Comparison of ENCODE assay signal across 8 cellular contexts in genomic region chr1:51237714-51238403, GRCh38. TPM values are rescaled to one million over a fixed set of nuclear protein-coding genes. Genes with fewer than 3 reads are reported as not detected.
A peak's percentile ranks its signal among the peaks of the same experiment; 100 is the strongest.
DNase-seq lines count a peak whose midpoint lies in the region; ATAC-seq and TF ChIP-seq lines count a peak whose summit lies in the region.

No MANE protein-coding gene starts in this region.

- peak overlapping the region; percentile 98 to 99 for H3K4me3 ChIP-seq in right atrium auricular region
- H3K4me3 ChIP-seq in astrocyte of the cerebellum (ENCODE audit: low read depth, low read length) = peak overlapping the region; percentile 98
- H3K4me3 ChIP-seq in left lung = peak overlapping the region; percentile 90
- H3K4me3 ChIP-seq in aorta (ENCODE audit: low read length in 2 of 2) = peak overlapping the region; percentile 51 to 73

- peak overlapping the region; percentile 98 for H3K27ac ChIP-seq in right atrium auricular region
- H3K27ac ChIP-seq in left lung = peak overlapping the region; percentile 89 to 93
- peak overlapping the region in 1 of 2 donors; percentile 71 for H3K27ac ChIP-seq in aorta (ENCODE audit: low read depth in 1 of 2, low read length in 2 of 2)

- TF ChIP-seq CTCF in right atrium auricular region (IDR thresholded peaks at IDR 0.05) = no peak
- TF ChIP-seq CTCF in astrocyte of the cerebellum (IDR thresholded peaks at IDR 0.05; ENCODE audit: low read depth, low read length, missing control alignments) = no peak
- no peak for TF ChIP-seq CTCF in left lung (IDR thresholded peaks at IDR 0.05)

- H3K27me3 ChIP-seq in right atrium auricular region (no peaks in the 10 kb centered on the region), left lung (no peaks in the 10 kb centered on the region), aorta (ENCODE audit: control insufficient read depth in 1 of 2, insufficient read depth in 2 of 2, low read length in 1 of 2) (no peaks in the 10 kb centered on the region)

- H3K36me3 ChIP-seq in right atrium auricular region (no peaks in the 10 kb centered on the region), left lung (no peaks in the 10 kb centered on the region), aorta (ENCODE audit: control insufficient read depth in 1 of 2, insufficient read depth in 2 of 2, low read length in 1 of 2) (no peaks in the 10 kb centered on the region)

- H3K4me1 ChIP-seq in right atrium auricular region (peaks cover 0 to 45% of the 10 kb centered on the region in 2 donors), left lung (peaks cover 8 to 72% of the 10 kb centered on the region in 2 donors), aorta (ENCODE audit: control insufficient read depth in 1 of 2, insufficient read depth in 2 of 2, low read length in 2 of 2) (peaks cover 9 to 11% of the 10 kb centered on the region in 2 donors)

- ATAC-seq in Right ventricle myocardium inferior (no peak), left lung (no peak), aorta (ENCODE audit: low FRiP score) (no peak), GM19395 (IDR thresholded peaks at IDR 0.05; ENCODE audit: unreplicated experiment) (no peak), HG02884 (IDR thresholded peaks at IDR 0.05; ENCODE audit: unreplicated experiment) (no peak)

- H3K9me3 ChIP-seq in right atrium auricular region (no peaks in the 10 kb centered on the region), left lung (no peaks in the 10 kb centered on the region), aorta (ENCODE audit: control insufficient read depth, low read length) (no peaks in the 10 kb centered on the region)

- peak; percentile 9 for DNase-seq in right atrium auricular region (ENCODE audit: low spot score)
- no peak for DNase-seq in Right ventricle myocardium inferior (ENCODE audit: missing footprints)
- DNase-seq in astrocyte of the cerebellum (ENCODE audit: low read depth) = no peak
- no peak for DNase-seq in left lung
- DNase-seq in aorta = no peak
- no peak for DNase-seq in NCI-H446 treated with DMSO at 0.1 percent for 48 hours (lab: John Stamatoyannopoulos, UW)

- in situ Hi-C loops in astrocyte of the cerebellum (cut with HindIII; ENCODE audit: low sequenced_read_pairs) = no loop called here

- 6 to 7% methylated on average over 8 of the region's 8 CpGs for WGBS in aorta, 2 donors

- intact Hi-C loops in Right ventricle myocardium inferior (cut with DNase I) (loop anchor here (5.0 kb wide), 1 partner anchor 34 kb away; no protein-coding TSS in a partner anchor), left lung (cut with DNase I) (no loop called here), aorta (cut with DNase I) (loop anchor here (5.0 to 10.0 kb wide), 3 partner anchors 44 to 59 kb away; no protein-coding TSS in a partner anchor)

RNA-seq across cellular contexts. Expression of gene RNF11, which starts 1.8 kb away (rescaled TPM):
- total RNA-seq in right atrium auricular region (100 to 1,000 TPM in 1 of 2 donors, 10 to 100 TPM in 1; 87.2 to 103 TPM), Right ventricle myocardium inferior (120 TPM), left lung (10 to 100 TPM; 90.1 to 97.4 TPM), aorta (100 to 1,000 TPM; 116 to 151 TPM)
- polyA plus RNA-seq in aorta = 100 to 1,000 TPM; 110 to 168 TPM

Comparison
In these comparisons a context has a peak if more than half of its experiments do, and no peak if none do; other contexts are left out.
1. intact Hi-C loops: an anchor here in Right ventricle myocardium inferior (5.0 kb wide) and aorta (5.0 to 10.0 kb wide); none called in left lung.